ENCODE assay signal across 1 cellular context in the genomic region with DNA sequence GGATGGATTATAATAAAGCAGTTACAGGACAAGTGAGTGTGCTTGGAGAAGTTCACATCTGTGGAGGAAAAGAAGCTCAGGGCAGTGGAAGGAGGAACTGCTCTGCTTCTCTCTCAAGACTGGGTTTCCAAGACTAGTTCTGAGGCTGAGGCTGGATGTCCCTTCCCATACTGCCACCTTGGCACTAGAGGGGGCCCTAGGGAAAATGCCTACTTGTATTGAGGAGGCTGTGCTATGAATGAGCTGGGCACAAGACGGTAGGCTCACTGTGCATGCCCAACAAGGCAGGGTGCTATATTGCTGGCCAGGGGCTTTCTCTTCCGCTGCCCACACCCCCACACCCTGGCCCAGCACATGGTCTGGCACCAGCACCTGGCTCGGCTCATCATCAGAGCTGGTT.
TF ChIP-seq lines count a peak whose summit lies in the region.

No MANE protein-coding gene starts in this region.

TF ChIP-seq in HCT116, 20 proteins besides CTCF, POLR2A, EP300 and RAD21 (continued from another document):
- TF ChIP-seq REST (IDR thresholded peaks at IDR 0.05; ENCODE audit: low read depth) = no peak
- no peak for TF ChIP-seq TCF7L2 (IDR thresholded peaks at IDR 0.05; ENCODE audit: borderline replicate concordance, extremely low read depth, insufficient read depth, insufficient read length)
- TF ChIP-seq ZNF274 (IDR thresholded peaks at IDR 0.05; ENCODE audit: low read depth, low read length) = no peak
- no peak for TF ChIP-seq EZH2 (IDR thresholded peaks at IDR 0.05)
- no peak for TF ChIP-seq CBX3 (IDR thresholded peaks at IDR 0.05; ENCODE audit: low read depth)
- no peak for TF ChIP-seq ATF3 (IDR thresholded peaks at IDR 0.05)
- TF ChIP-seq POLR2AphosphoS5 (IDR thresholded peaks at IDR 0.05; ENCODE audit: low read depth, low read length) = no peak
- TF ChIP-seq EZH2phosphoT487 (IDR thresholded peaks at IDR 0.05; ENCODE audit: borderline replicate concordance) = no peak
- no peak for TF ChIP-seq JUND (IDR thresholded peaks at IDR 0.05)
- TF ChIP-seq EGR1 (IDR thresholded peaks at IDR 0.05; ENCODE audit: low read depth) = no peak
TF ChIP-seq in HCT116: peak in this region for 0.
